Comparison of ENCODE assay signal across 1 cellular context in genomic region chr22:39316440-39317083, GRCh38.
A peak's percentile ranks its signal among the peaks of the same experiment; 100 is the strongest.
TF ChIP-seq lines count a peak whose summit lies in the region.

No MANE protein-coding gene starts in this region.

TF ChIP-seq in K562, 482 proteins besides CTCF, POLR2A, EP300 and RAD21 (continued from another document and continues in another):
- TF ChIP-seq, protein P1, sequence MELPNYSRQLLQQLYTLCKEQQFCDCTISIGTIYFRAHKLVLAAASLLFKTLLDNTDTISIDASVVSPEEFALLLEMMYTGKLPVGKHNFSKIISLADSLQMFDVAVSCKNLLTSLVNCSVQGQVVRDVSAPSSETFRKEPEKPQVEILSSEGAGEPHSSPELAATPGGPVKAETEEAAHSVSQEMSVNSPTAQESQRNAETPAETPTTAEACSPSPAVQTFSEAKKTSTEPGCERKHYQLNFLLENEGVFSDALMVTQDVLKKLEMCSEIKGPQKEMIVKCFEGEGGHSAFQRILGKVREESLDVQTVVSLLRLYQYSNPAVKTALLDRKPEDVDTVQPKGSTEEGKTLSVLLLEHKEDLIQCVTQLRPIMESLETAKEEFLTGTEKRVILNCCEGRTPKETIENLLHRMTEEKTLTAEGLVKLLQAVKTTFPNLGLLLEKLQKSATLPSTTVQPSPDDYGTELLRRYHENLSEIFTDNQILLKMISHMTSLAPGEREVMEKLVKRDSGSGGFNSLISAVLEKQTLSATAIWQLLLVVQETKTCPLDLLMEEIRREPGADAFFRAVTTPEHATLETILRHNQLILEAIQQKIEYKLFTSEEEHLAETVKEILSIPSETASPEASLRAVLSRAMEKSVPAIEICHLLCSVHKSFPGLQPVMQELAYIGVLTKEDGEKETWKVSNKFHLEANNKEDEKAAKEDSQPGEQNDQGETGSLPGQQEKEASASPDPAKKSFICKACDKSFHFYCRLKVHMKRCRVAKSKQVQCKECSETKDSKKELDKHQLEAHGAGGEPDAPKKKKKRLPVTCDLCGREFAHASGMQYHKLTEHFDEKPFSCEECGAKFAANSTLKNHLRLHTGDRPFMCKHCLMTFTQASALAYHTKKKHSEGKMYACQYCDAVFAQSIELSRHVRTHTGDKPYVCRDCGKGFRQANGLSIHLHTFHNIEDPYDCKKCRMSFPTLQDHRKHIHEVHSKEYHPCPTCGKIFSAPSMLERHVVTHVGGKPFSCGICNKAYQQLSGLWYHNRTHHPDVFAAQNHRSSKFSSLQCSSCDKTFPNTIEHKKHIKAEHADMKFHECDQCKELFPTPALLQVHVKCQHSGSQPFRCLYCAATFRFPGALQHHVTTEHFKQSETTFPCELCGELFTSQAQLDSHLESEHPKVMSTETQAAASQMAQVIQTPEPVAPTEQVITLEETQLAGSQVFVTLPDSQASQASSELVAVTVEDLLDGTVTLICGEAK (IDR thresholded peaks at IDR 0.05): no peak
- TF ChIP-seq, protein P1 (CRISPR knock-in tag; IDR thresholded peaks at IDR 0.05): no peak
- TF ChIP-seq SRSF1 (IDR thresholded peaks at IDR 0.05; ENCODE audit: low read depth, low read length): no peak
- no peak for TF ChIP-seq ZNF79 (CRISPR knock-in tag; IDR thresholded peaks at IDR 0.05; ENCODE audit: low read depth)
- no peak for TF ChIP-seq SAP30 (IDR thresholded peaks at IDR 0.05; ENCODE audit: borderline replicate concordance, insufficient read depth, low read depth, low read length, poor library complexity, severe bottlenecking)
- TF ChIP-seq NCOA2 (IDR thresholded peaks at IDR 0.05; ENCODE audit: partially characterized antibody in 2 of 2): no peak
- TF ChIP-seq FOXP1 (CRISPR knock-in tag; IDR thresholded peaks at IDR 0.05): no peak
- no peak for TF ChIP-seq CBX1 (IDR thresholded peaks at IDR 0.05; ENCODE audit: low read depth)
- TF ChIP-seq NUFIP1 (IDR thresholded peaks at IDR 0.05; ENCODE audit: partially characterized antibody): no peak
- peak; percentile 18; the same call in 1 of the 2 replicates for TF ChIP-seq ARID1B (IDR thresholded peaks at IDR 0.05)
- TF ChIP-seq TGIF2 (CRISPR knock-in tag; IDR thresholded peaks at IDR 0.05): no peak
- TF ChIP-seq POLR2AphosphoS5 (IDR thresholded peaks at IDR 0.05; ENCODE audit: control insufficient read depth, insufficient read depth, low read depth, low read length): no peak
- TF ChIP-seq CBX3 (IDR thresholded peaks at IDR 0.05; ENCODE audit: borderline replicate concordance in 1 of 2, low read length in 2 of 2): no peak
- peak; percentile 15 to 30; a peak in 1 of 4 replicates for TF ChIP-seq SIN3A (IDR thresholded peaks at IDR 0.05; ENCODE audit: borderline replicate concordance in 2 of 2, control insufficient read depth in 1 of 2, low read depth in 2 of 2, low read length in 2 of 2)
- no peak for TF ChIP-seq BRF1 (IDR thresholded peaks at IDR 0.05; ENCODE audit: borderline replicate concordance, extremely low read depth, insufficient read length)
- TF ChIP-seq ZNF217 (CRISPR knock-in tag; IDR thresholded peaks at IDR 0.05): no peak
- no peak for TF ChIP-seq RCOR1 (IDR thresholded peaks at IDR 0.05; ENCODE audit: borderline replicate concordance in 1 of 2, low read depth in 2 of 2, low read length in 2 of 2)
- TF ChIP-seq, protein P2, sequence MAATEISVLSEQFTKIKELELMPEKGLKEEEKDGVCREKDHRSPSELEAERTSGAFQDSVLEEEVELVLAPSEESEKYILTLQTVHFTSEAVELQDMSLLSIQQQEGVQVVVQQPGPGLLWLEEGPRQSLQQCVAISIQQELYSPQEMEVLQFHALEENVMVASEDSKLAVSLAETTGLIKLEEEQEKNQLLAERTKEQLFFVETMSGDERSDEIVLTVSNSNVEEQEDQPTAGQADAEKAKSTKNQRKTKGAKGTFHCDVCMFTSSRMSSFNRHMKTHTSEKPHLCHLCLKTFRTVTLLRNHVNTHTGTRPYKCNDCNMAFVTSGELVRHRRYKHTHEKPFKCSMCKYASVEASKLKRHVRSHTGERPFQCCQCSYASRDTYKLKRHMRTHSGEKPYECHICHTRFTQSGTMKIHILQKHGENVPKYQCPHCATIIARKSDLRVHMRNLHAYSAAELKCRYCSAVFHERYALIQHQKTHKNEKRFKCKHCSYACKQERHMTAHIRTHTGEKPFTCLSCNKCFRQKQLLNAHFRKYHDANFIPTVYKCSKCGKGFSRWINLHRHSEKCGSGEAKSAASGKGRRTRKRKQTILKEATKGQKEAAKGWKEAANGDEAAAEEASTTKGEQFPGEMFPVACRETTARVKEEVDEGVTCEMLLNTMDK (IDR thresholded peaks at IDR 0.05; ENCODE audit: borderline replicate concordance, insufficient read depth, low read depth, low read length, poor library complexity, severe bottlenecking): peak; percentile 53
- no peak for TF ChIP-seq ZBTB8A (IDR thresholded peaks at IDR 0.05; ENCODE audit: partially characterized antibody)
- no peak for TF ChIP-seq SMAD2 (IDR thresholded peaks at IDR 0.05; ENCODE audit: low read depth, low read length)
- no peak for TF ChIP-seq MAFK (IDR thresholded peaks at IDR 0.05; ENCODE audit: low read length)
- peak; percentile 91 for TF ChIP-seq ZFP91 (CRISPR knock-in tag; IDR thresholded peaks at IDR 0.05)
- TF ChIP-seq ZSCAN32 (CRISPR knock-in tag; IDR thresholded peaks at IDR 0.05): no peak
- peak; percentile 61; the same call in 1 of the 2 replicates for TF ChIP-seq AFF4 (CRISPR knock-in tag; IDR thresholded peaks at IDR 0.05)
- no peak for TF ChIP-seq RNF2 (IDR thresholded peaks at IDR 0.05)
- no peak for TF ChIP-seq ELF4 (CRISPR knock-in tag; IDR thresholded peaks at IDR 0.05)
- no peak for TF ChIP-seq ZNF316 (IDR thresholded peaks at IDR 0.05)
- TF ChIP-seq MTA3 (IDR thresholded peaks at IDR 0.05; ENCODE audit: borderline replicate concordance): peak; percentile 42; the same call in 1 of the 2 replicates
- no peak for TF ChIP-seq KAT8 (IDR thresholded peaks at IDR 0.05; ENCODE audit: low read depth)
- TF ChIP-seq, protein P3, sequence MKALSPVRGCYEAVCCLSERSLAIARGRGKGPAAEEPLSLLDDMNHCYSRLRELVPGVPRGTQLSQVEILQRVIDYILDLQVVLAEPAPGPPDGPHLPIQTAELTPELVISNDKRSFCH (CRISPR knock-in tag; IDR thresholded peaks at IDR 0.05): no peak
- TF ChIP-seq, protein P3 (tag; IDR thresholded peaks at IDR 0.05): no peak
- TF ChIP-seq WHSC1 (IDR thresholded peaks at IDR 0.05; ENCODE audit: low read length): no peak
- TF ChIP-seq PRMT5 (CRISPR knock-in tag; IDR thresholded peaks at IDR 0.05): no peak
- TF ChIP-seq ARID4B (CRISPR knock-in tag; IDR thresholded peaks at IDR 0.05): peak; percentile 52; the same call in 1 of the 2 replicates
- 0 out of 2 replicates have a peak, but pooled peaks have one; percentile 19 for TF ChIP-seq ZFX (CRISPR knock-in tag; IDR thresholded peaks at IDR 0.05)
- TF ChIP-seq ZNF133 (CRISPR knock-in tag; IDR thresholded peaks at IDR 0.05): no peak
- TF ChIP-seq HMGXB4 (CRISPR knock-in tag; IDR thresholded peaks at IDR 0.05): no peak
- no peak for TF ChIP-seq ZC3H8 (IDR thresholded peaks at IDR 0.05)
- TF ChIP-seq GTF2A2 (tag; IDR thresholded peaks at IDR 0.05): no peak
